ENCODE assay signal across 13 cellular contexts in the genomic region with DNA sequence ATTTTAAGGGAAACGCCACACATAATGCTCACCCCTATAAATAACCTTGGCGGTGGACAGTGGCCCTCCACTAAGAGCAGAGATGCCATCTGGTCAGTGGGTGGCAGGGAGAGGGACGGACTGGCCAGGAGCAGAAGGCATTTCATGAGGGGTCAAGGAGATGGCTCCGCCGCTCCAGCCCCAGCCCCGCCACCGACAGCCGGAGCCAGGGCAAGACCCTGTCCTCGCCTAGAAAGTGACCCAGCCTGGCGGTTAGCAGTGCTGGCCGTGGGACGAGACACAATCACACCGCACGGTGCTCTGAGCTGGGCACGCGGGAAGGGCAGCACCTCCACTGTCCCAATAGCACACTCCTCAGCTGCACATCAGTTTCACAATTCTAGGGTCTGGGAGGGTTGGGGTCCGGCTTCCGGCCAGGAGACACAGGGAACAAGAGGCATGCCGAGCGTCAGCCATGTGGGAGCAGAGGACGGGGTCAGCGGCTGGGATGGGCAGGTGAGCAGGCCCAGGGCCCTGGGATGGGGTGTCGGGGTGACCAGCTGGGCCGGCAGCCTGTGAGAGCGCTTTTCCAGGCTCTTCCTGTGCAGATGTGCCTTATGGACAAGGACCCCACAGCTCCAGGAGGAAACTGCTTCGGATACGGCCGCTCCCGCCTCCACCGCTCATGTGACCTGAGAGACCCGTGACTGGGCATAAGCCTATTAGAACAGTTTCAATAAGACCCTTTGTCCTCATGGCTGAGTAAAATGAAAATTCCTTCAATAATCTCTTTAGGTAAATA. TPM values are rescaled to one million over a fixed set of nuclear protein-coding genes. Genes with fewer than 3 reads are reported as not detected.
DNase-seq lines count a peak whose midpoint lies in the region; ATAC-seq, FAIRE-seq and TF ChIP-seq lines count a peak whose summit lies in the region.
"Had no signal": no experiment of that assay in that cellular context is flagged by ENCODE, and none has a peak within 500 bp of the region (broad histone marks: within the 10 kb centered on the region; RNA-seq: fewer than 3 reads in every experiment).

No MANE protein-coding gene starts in this region.

- FAIRE-seq in kidney (lab: Jason Lieb, UNC) = no peak

- 90 to 91% methylated on average over 31 of the region's 31 CpGs for WGBS in sigmoid colon, 2 donors

- H3K27ac ChIP-seq in kidney (ENCODE audit: low read depth in 2 of 2, low read length in 2 of 2) = no peak overlapping the region
- no peak overlapping the region for H3K27ac ChIP-seq in sigmoid colon
- H3K27ac ChIP-seq: esophagus squamous epithelium had no signal

- no peak overlapping the region for H3K4me3 ChIP-seq in kidney (ENCODE audit: low read length in 2 of 2)
- no peak overlapping the region for H3K4me3 ChIP-seq in sigmoid colon
- H3K4me3 ChIP-seq: esophagus squamous epithelium had no signal

- no peak for DNase-seq in activated CD4-positive, alpha-beta T cell treated with anti-CD3 and anti-CD28 coated beads, Interleukin-2, amount 10 ng/mL, durations not matched to agents 7 days and 5 days
- no peak for DNase-seq in activated CD4-positive, alpha-beta T cell treated with anti-CD3 and anti-CD28 coated beads, Interleukin-2, amount 10 ng/mL, durations not matched to agents 24 days and 14 days
- DNase-seq in WTC11 (ENCODE audit: low spot score) (peak; percentile 8), kidney (peak; percentile 66), sigmoid colon (peak; percentile 60), NCI-H510A treated with DMSO at 0.1 percent for 48 hours (lab: John Stamatoyannopoulos, UW) (no peak), GOT3 (lab: John Stamatoyannopoulos, UW) (no peak), HUDEP-2 (lab: John Stamatoyannopoulos, UW; ENCODE audit: unreplicated experiment in 76 of 76) (no peak)
- DNase-seq: esophagus squamous epithelium, NCI-H2171, retina had no signal

- H3K36me3 ChIP-seq in kidney (ENCODE audit: control insufficient read depth in 1 of 2, insufficient read depth in 2 of 2, low read length in 2 of 2) = no peaks in the 10 kb centered on the region
- peaks cover 0 to 2% (median 0%) of the 10 kb centered on the region in 4 donors for H3K36me3 ChIP-seq in sigmoid colon
- H3K36me3 ChIP-seq: esophagus squamous epithelium had no signal

- no peaks in the 10 kb centered on the region for H3K27me3 ChIP-seq in sigmoid colon
- H3K27me3 ChIP-seq: esophagus squamous epithelium had no signal

- no peak for TF ChIP-seq CTCF in WTC11 (IDR thresholded peaks at IDR 0.05)
- no peak for TF ChIP-seq CTCF in kidney (IDR thresholded peaks at IDR 0.05; ENCODE audit: borderline replicate concordance, extremely low read depth, insufficient read depth)
- no peak for TF ChIP-seq CTCF in sigmoid colon (IDR thresholded peaks at IDR 0.05)

- CTCF ChIA-PET in activated CD4-positive, alpha-beta T cell treated with anti-CD3 and anti-CD28 coated beads, Interleukin-2, amount 10 ng/mL, durations not matched to agents 7 days and 5 days (lab: Charles Lee) = no interaction called here
- CTCF ChIA-PET in WTC11 (lab: Charles Lee) = no interaction called here

- no peak overlapping the region for H3K4me3 Mint-ChIP-seq in activated CD4-positive, alpha-beta T cell treated with anti-CD3 and anti-CD28 coated beads, Interleukin-2, amount 10 ng/mL, durations not matched to agents 7 days and 5 days
- no peak overlapping the region for H3K4me3 Mint-ChIP-seq in activated CD4-positive, alpha-beta T cell treated with anti-CD3 and anti-CD28 coated beads, Interleukin-2, amount 10 ng/mL, durations not matched to agents 24 days and 14 days
- H3K4me3 Mint-ChIP-seq in WTC11 = no peak overlapping the region
- H3K4me3 Mint-ChIP-seq: mesothelial cell of epicardium had no signal

- H3K27ac Mint-ChIP-seq in activated CD4-positive, alpha-beta T cell treated with anti-CD3 and anti-CD28 coated beads, Interleukin-2, amount 10 ng/mL, durations not matched to agents 7 days and 5 days = peak overlapping the region; percentile 31
- no peak overlapping the region for H3K27ac Mint-ChIP-seq in activated CD4-positive, alpha-beta T cell treated with anti-CD3 and anti-CD28 coated beads, Interleukin-2, amount 10 ng/mL, durations not matched to agents 24 days and 14 days
- no peak overlapping the region for H3K27ac Mint-ChIP-seq in WTC11
- H3K27ac Mint-ChIP-seq: mesothelial cell of epicardium had no signal

- intact Hi-C loops in activated CD4-positive, alpha-beta T cell treated with anti-CD3 and anti-CD28 coated beads, Interleukin-2, amount 10 ng/mL, durations not matched to agents 24 days and 14 days (cut with micrococcal nuclease) = no loop called here
- intact Hi-C loops in kidney (cut with DNase I) = no loop called here
- intact Hi-C loops in sigmoid colon (cut with DNase I) = no loop called here

- H3K4me1 ChIP-seq in kidney (ENCODE audit: control insufficient read depth in 1 of 2, insufficient read depth in 1 of 2, low read depth in 1 of 2, low read length in 2 of 2) (peaks cover 0 to 10% of the 10 kb centered on the region in 2 donors), sigmoid colon (peaks cover 0 to 5% (median 5%) of the 10 kb centered on the region in 4 donors)

- peaks cover 21% of the 10 kb centered on the region for H3K36me3 Mint-ChIP-seq in activated CD4-positive, alpha-beta T cell treated with anti-CD3 and anti-CD28 coated beads, Interleukin-2, amount 10 ng/mL, durations not matched to agents 7 days and 5 days (ENCODE audit: low read depth)
- H3K36me3 Mint-ChIP-seq in activated CD4-positive, alpha-beta T cell treated with anti-CD3 and anti-CD28 coated beads, Interleukin-2, amount 10 ng/mL, durations not matched to agents 24 days and 14 days (ENCODE audit: low read depth) = peaks cover 37% of the 10 kb centered on the region
- H3K36me3 Mint-ChIP-seq in WTC11 = peaks cover 9% of the 10 kb centered on the region

- no peak for TF ChIP-seq EP300 in sigmoid colon (IDR thresholded peaks at IDR 0.05)

- no peak overlapping the region for H3K9ac ChIP-seq in kidney (ENCODE audit: low read length in 2 of 2)

- no peaks in the 10 kb centered on the region for H3K27me3 Mint-ChIP-seq in activated CD4-positive, alpha-beta T cell treated with anti-CD3 and anti-CD28 coated beads, Interleukin-2, amount 10 ng/mL, durations not matched to agents 7 days and 5 days
- no peaks in the 10 kb centered on the region for H3K27me3 Mint-ChIP-seq in activated CD4-positive, alpha-beta T cell treated with anti-CD3 and anti-CD28 coated beads, Interleukin-2, amount 10 ng/mL, durations not matched to agents 24 days and 14 days
- H3K27me3 Mint-ChIP-seq in WTC11 (ENCODE audit: low read depth) = no peaks in the 10 kb centered on the region

- ATAC-seq in WTC11 = no peak
- ATAC-seq: HCT116 had no signal

- H3K9me3 ChIP-seq in kidney (ENCODE audit: control insufficient read depth in 1 of 2, low read length in 2 of 2) = no peaks in the 10 kb centered on the region
- H3K9me3 ChIP-seq in sigmoid colon = no peaks in the 10 kb centered on the region
- H3K9me3 ChIP-seq: esophagus squamous epithelium had no signal

- H3K9me3 Mint-ChIP-seq in activated CD4-positive, alpha-beta T cell treated with anti-CD3 and anti-CD28 coated beads, Interleukin-2, amount 10 ng/mL, durations not matched to agents 7 days and 5 days = no peaks in the 10 kb centered on the region
- no peaks in the 10 kb centered on the region for H3K9me3 Mint-ChIP-seq in activated CD4-positive, alpha-beta T cell treated with anti-CD3 and anti-CD28 coated beads, Interleukin-2, amount 10 ng/mL, durations not matched to agents 24 days and 14 days
- no peaks in the 10 kb centered on the region for H3K9me3 Mint-ChIP-seq in WTC11
- H3K9me3 Mint-ChIP-seq: mesothelial cell of epicardium had no signal

- H3K4me1 Mint-ChIP-seq in activated CD4-positive, alpha-beta T cell treated with anti-CD3 and anti-CD28 coated beads, Interleukin-2, amount 10 ng/mL, durations not matched to agents 7 days and 5 days = peaks cover 37% of the 10 kb centered on the region
- H3K4me1 Mint-ChIP-seq in activated CD4-positive, alpha-beta T cell treated with anti-CD3 and anti-CD28 coated beads, Interleukin-2, amount 10 ng/mL, durations not matched to agents 24 days and 14 days = peaks cover 18% of the 10 kb centered on the region
- H3K4me1 Mint-ChIP-seq in WTC11 = peaks cover 3% of the 10 kb centered on the region; the same call in 1 of the 2 replicates

- POLR2A ChIA-PET in activated CD4-positive, alpha-beta T cell treated with anti-CD3 and anti-CD28 coated beads, Interleukin-2, amount 10 ng/mL, durations not matched to agents 7 days and 5 days (lab: Charles Lee) = no interaction called here
- POLR2A ChIA-PET in WTC11 (lab: Charles Lee) = no interaction called here

- no peak for TF ChIP-seq POLR2A in sigmoid colon (IDR thresholded peaks at IDR 0.05)

TF ChIP-seq in WTC11, 78 proteins besides CTCF, POLR2A, EP300 and RAD21 (continues in another document):
- no peak for TF ChIP-seq FOXJ3 (CRISPR knock-in tag; IDR thresholded peaks at IDR 0.05; ENCODE audit: borderline replicate concordance)
- TF ChIP-seq, protein P1, sequence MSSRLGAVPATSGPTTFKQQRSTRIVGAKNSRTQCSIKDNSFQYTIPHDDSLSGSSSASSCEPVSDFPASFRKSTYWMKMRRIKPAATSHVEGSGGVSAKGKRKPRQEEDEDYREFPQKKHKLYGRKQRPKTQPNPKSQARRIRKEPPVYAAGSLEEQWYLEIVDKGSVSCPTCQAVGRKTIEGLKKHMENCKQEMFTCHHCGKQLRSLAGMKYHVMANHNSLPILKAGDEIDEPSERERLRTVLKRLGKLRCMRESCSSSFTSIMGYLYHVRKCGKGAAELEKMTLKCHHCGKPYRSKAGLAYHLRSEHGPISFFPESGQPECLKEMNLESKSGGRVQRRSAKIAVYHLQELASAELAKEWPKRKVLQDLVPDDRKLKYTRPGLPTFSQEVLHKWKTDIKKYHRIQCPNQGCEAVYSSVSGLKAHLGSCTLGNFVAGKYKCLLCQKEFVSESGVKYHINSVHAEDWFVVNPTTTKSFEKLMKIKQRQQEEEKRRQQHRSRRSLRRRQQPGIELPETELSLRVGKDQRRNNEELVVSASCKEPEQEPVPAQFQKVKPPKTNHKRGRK (CRISPR knock-in tag; IDR thresholded peaks at IDR 0.05; ENCODE audit: borderline replicate concordance) = no peak
- TF ChIP-seq JUN (CRISPR knock-in tag; IDR thresholded peaks at IDR 0.05) = no peak
- no peak for TF ChIP-seq ATF1 (CRISPR knock-in tag; IDR thresholded peaks at IDR 0.05)

RNA-seq across cellular contexts. Expression of a gene that starts 5.7 kb away (rescaled TPM):
- total RNA-seq in activated CD4-positive, alpha-beta T cell treated with anti-CD3 and anti-CD28 coated beads, Interleukin-2, amount 10 ng/mL, durations not matched to agents 7 days and 5 days = 10 to 100 TPM; 43.8 to 46.8 TPM
- 100 and 102 TPM in 2 replicates for total RNA-seq in activated CD4-positive, alpha-beta T cell treated with anti-CD3 and anti-CD28 coated beads, Interleukin-2, amount 10 ng/mL, durations not matched to agents 24 days and 14 days
- total RNA-seq in WTC11 (2021) (27.7 to 29.8 TPM (median 28.3 TPM) in 3 replicates), kidney (7.2 TPM), sigmoid colon (1 to 10 TPM; 2.1 to 6.4 (median 2.5) TPM)
- polyA plus RNA-seq in kidney (ENCODE audit: insufficient read depth, low read depth, low replicate concordance) (5.1 TPM), sigmoid colon (10 to 100 TPM in 1 of 3 donors, 1 to 10 TPM in 2; 1.8 to 10.7 (median 3.2) TPM)

Comparison
In these comparisons a context has a peak if more than half of its experiments do, and no peak if none do; other contexts are left out.
1. DNase-seq: peak in WTC11 (single experiment), kidney (single experiment) and sigmoid colon (single experiment); none in activated CD4-positive, alpha-beta T cell treated with anti-CD3 and anti-CD28 coated beads, Interleukin-2, amount 10 ng/mL, durations not matched to agents 7 days and 5 days (single experiment), activated CD4-positive, alpha-beta T cell treated with anti-CD3 and anti-CD28 coated beads, Interleukin-2, amount 10 ng/mL, durations not matched to agents 24 days and 14 days (single experiment), NCI-H510A treated with DMSO at 0.1 percent for 48 hours (single experiment), GOT3 (single experiment) and HUDEP-2 (0 of 76).